In genomic region chr2:43424262-43425207, GRCh38 we compare ENCODE assay signal across 11 cellular contexts.
A peak's percentile ranks its signal among the peaks of the same experiment; 100 is the strongest.
DNase-seq lines count a peak whose midpoint lies in the region; ATAC-seq, FAIRE-seq and TF ChIP-seq lines count a peak whose summit lies in the region.
"Had no signal": no experiment of that assay in that cellular context is flagged by ENCODE, and none has a peak within 500 bp of the region (broad histone marks: within the 10 kb centered on the region; RNA-seq: fewer than 3 reads in every experiment).

No MANE protein-coding gene starts in this region.

- H3K27me3 Mint-ChIP-seq in activated naive CD8-positive, alpha-beta T cell treated with anti-CD3 and anti-CD28 coated beads, Interleukin-2, amount 50 U/mL, for 24 hours: no peaks in the 10 kb centered on the region
- no peaks in the 10 kb centered on the region for H3K27me3 Mint-ChIP-seq in mesothelial cell of epicardium (ENCODE audit: low read depth)

- H3K4me1 Mint-ChIP-seq in activated naive CD8-positive, alpha-beta T cell treated with anti-CD3 and anti-CD28 coated beads, Interleukin-2, amount 50 U/mL, for 24 hours: peaks cover 50% of the 10 kb centered on the region
- peaks cover 72% of the 10 kb centered on the region for H3K4me1 Mint-ChIP-seq in mesothelial cell of epicardium

- WGBS in stomach, 5 donors: 72 to 79% (median 75%) methylated on average over 6 of the region's 6 CpGs

- no peak for TF ChIP-seq POLR2A in stomach (IDR thresholded peaks at IDR 0.05)

- ATAC-seq in activated naive CD8-positive, alpha-beta T cell treated with anti-CD3 and anti-CD28 coated beads, Interleukin-2, amount 50 U/mL, for 24 hours: peak; percentile 60

- CTCF ChIA-PET in HEK293T (lab: Yijun Ruan, JAX): no interaction called here

- peaks cover 41% of the 10 kb centered on the region for H3K36me3 Mint-ChIP-seq in activated naive CD8-positive, alpha-beta T cell treated with anti-CD3 and anti-CD28 coated beads, Interleukin-2, amount 50 U/mL, for 24 hours (ENCODE audit: low read depth)
- H3K36me3 Mint-ChIP-seq in mesothelial cell of epicardium: peaks cover 3% of the 10 kb centered on the region

- H3K27me3 ChIP-seq in ACC112 (ENCODE audit: insufficient read depth, low read length) (no peaks in the 10 kb centered on the region), stomach (no peaks in the 10 kb centered on the region)

- H3K36me3 ChIP-seq in ACC112 (ENCODE audit: insufficient read depth, low read length) (no peaks in the 10 kb centered on the region), stomach (peaks cover 0 to 4% (median 2%) of the 10 kb centered on the region in 4 donors)

- H3K27ac Mint-ChIP-seq in activated naive CD8-positive, alpha-beta T cell treated with anti-CD3 and anti-CD28 coated beads, Interleukin-2, amount 50 U/mL, for 24 hours: peak overlapping the region; percentile 35
- H3K27ac Mint-ChIP-seq in mesothelial cell of epicardium: peak overlapping the region; percentile 60

- H3K9me3 ChIP-seq in stomach: no peaks in the 10 kb centered on the region

- TF ChIP-seq EP300 in stomach (IDR thresholded peaks at IDR 0.05): no peak

- intact Hi-C loops in stomach (cut with DNase I; ENCODE audit: low total_unique reads): no loop called here

- H3K4me3 ChIP-seq in ACC112 (ENCODE audit: low read depth, low read length) (no peak overlapping the region), stomach (no peak overlapping the region)
- H3K4me3 ChIP-seq: SK-N-MC had no signal

- H3K27ac ChIP-seq in ACC112 (ENCODE audit: low read depth, low read length) (peak overlapping the region; percentile 96), stomach (peak overlapping the region in 1 of 5 donors; percentile 56)
- H3K27ac ChIP-seq: SK-N-MC had no signal

- no peaks in the 10 kb centered on the region for H3K9me3 Mint-ChIP-seq in activated naive CD8-positive, alpha-beta T cell treated with anti-CD3 and anti-CD28 coated beads, Interleukin-2, amount 50 U/mL, for 24 hours
- no peaks in the 10 kb centered on the region for H3K9me3 Mint-ChIP-seq in mesothelial cell of epicardium

- TF ChIP-seq CTCF in mesothelial cell of epicardium (IDR thresholded peaks at IDR 0.05; ENCODE audit: unreplicated experiment): no peak
- no peak for TF ChIP-seq CTCF in stomach (IDR thresholded peaks at IDR 0.05)

- peaks cover 31% of the 10 kb centered on the region for H3K4me1 ChIP-seq in ACC112 (ENCODE audit: control insufficient read depth, insufficient read depth, low read length, unreplicated experiment)
- H3K4me1 ChIP-seq in stomach: peaks cover 27 to 60% (median 40%) of the 10 kb centered on the region in 4 donors

- H3K79me2 ChIP-seq in ACC112 (ENCODE audit: control insufficient read depth, insufficient read depth, low read length, unreplicated experiment): no peaks in the 10 kb centered on the region

- H2AFZ ChIP-seq in ACC112 (ENCODE audit: low read length, unreplicated experiment): no peak overlapping the region

- no peak for DNase-seq in HEK293T (ENCODE audit: extremely low spot score)
- DNase-seq in activated naive CD8-positive, alpha-beta T cell treated with anti-CD3 and anti-CD28 coated beads, Interleukin-2, amount 50 U/mL, for 24 hours: peak; percentile 12
- DNase-seq in mesothelial cell of epicardium (ENCODE audit: low spot score in 2 of 2, unreplicated experiment in 2 of 2): no peak
- no peak for DNase-seq in HTR-8/SVneo (ENCODE audit: insufficient read length, low spot score)
- no peak for DNase-seq in NCI-H2227 treated with DMSO at 0.1 percent for 48 hours (lab: John Stamatoyannopoulos, UW)
- DNase-seq in mesenteric fat pad (ENCODE audit: low spot score): no peak
- DNase-seq in stomach: no peak
- DNase-seq: COR-L47, NCI-H1417 had no signal

- POLR2A ChIA-PET in HEK293T (lab: Yijun Ruan, JAX): no interaction called here

- FAIRE-seq in HTR-8/SVneo (lab: Jason Lieb, UNC): no peak

- peak overlapping the region; percentile 4 for H3K4me3 Mint-ChIP-seq in activated naive CD8-positive, alpha-beta T cell treated with anti-CD3 and anti-CD28 coated beads, Interleukin-2, amount 50 U/mL, for 24 hours
- no peak overlapping the region for H3K4me3 Mint-ChIP-seq in mesothelial cell of epicardium

TF ChIP-seq in HEK293T, 16 proteins besides CTCF, POLR2A, EP300 and RAD21:
- TF ChIP-seq PKNOX1 (IDR thresholded peaks at IDR 0.05) (peak; percentile 46), ZNF384 (IDR thresholded peaks at IDR 0.05) (no peak)
